In genomic region chr1:165228111-165228655, GRCh38 we compare ENCODE assay signal across 18 cellular contexts.
A peak's percentile ranks its signal among the peaks of the same experiment; 100 is the strongest.
DNase-seq lines count a peak whose midpoint lies in the region; ATAC-seq and TF ChIP-seq lines count a peak whose summit lies in the region.
"Had no signal": no experiment of that assay in that cellular context is flagged by ENCODE, and none has a peak within 500 bp of the region (broad histone marks: within the 10 kb centered on the region; RNA-seq: fewer than 3 reads in every experiment).

No MANE protein-coding gene starts in this region.

- TF ChIP-seq CTCF in GM23338 (conservative IDR thresholded peaks at IDR 0.05; ENCODE audit: low read depth in 2 of 2) (no peak), WTC11 (IDR thresholded peaks at IDR 0.05) (no peak)

- no peaks in the 10 kb centered on the region for H3K36me3 ChIP-seq in GM23338 (ENCODE audit: insufficient read depth)
- H3K36me3 ChIP-seq: BE2C, HAP-1 had no signal

- no peaks in the 10 kb centered on the region for H4K20me1 ChIP-seq in GM23338 (replicated peaks; ENCODE audit: insufficient read depth)

- peak overlapping the region; percentile 23 for H3K27ac ChIP-seq in GM23338 (ENCODE audit: low read depth)

- peaks cover 27% of the 10 kb centered on the region for H3K4me1 Mint-ChIP-seq in GM23338
- peaks cover 26% of the 10 kb centered on the region for H3K4me1 Mint-ChIP-seq in WTC11
- H3K4me1 Mint-ChIP-seq: CD4-positive, CD25-positive, alpha-beta regulatory T cell; CD8-positive, alpha-beta memory T cell had no signal

- no peak overlapping the region for H2AFZ ChIP-seq in GM23338

- no peaks in the 10 kb centered on the region for H3F3A ChIP-seq in GM23338 (replicated peaks; ENCODE audit: low read depth)

- H3K36me3 Mint-ChIP-seq in GM23338 (ENCODE audit: low read depth), result no peaks in the 10 kb centered on the region
- no peaks in the 10 kb centered on the region for H3K36me3 Mint-ChIP-seq in WTC11
- H3K36me3 Mint-ChIP-seq: CD4-positive, CD25-positive, alpha-beta regulatory T cell; CD8-positive, alpha-beta memory T cell had no signal

- no peak overlapping the region for H3K4me3 ChIP-seq in GM23338
- H3K4me3 ChIP-seq: HAP-1, K562 had no signal

- H3K9me3 Mint-ChIP-seq in GM23338, result no peaks in the 10 kb centered on the region
- no peaks in the 10 kb centered on the region for H3K9me3 Mint-ChIP-seq in WTC11

- H3K27ac Mint-ChIP-seq in GM23338 (peak overlapping the region; percentile 32; the same call in 1 of the 2 replicates), WTC11 (no peak overlapping the region)
- H3K27ac Mint-ChIP-seq: CD4-positive, CD25-positive, alpha-beta regulatory T cell; CD8-positive, alpha-beta memory T cell had no signal

- ATAC-seq in GM23338 (peak; percentile 77), WTC11 (peak; percentile 93)

- H3K79me2 ChIP-seq in GM23338 (replicated peaks; ENCODE audit: insufficient read depth), result no peaks in the 10 kb centered on the region

- DNase-seq in NCI-H510A treated with DMSO at 0.1 percent for 48 hours (lab: John Stamatoyannopoulos, UW), result peak; percentile 8
- DNase-seq in NCI-H510A (lab: John Stamatoyannopoulos, UW), result no peak
- peak; percentile 46 for DNase-seq in GM23338 (ENCODE audit: low spot score)
- DNase-seq in WTC11 (ENCODE audit: low spot score), result no peak
- DNase-seq in iPS DF 4.7 (ENCODE audit: extremely low read depth, low spot score), result peak; percentile 22
- no peak for DNase-seq in inferior parietal cortex (ENCODE audit: extremely low spot score)
- DNase-seq in stimulated activated CD4-positive, alpha-beta T cell treated with anti-CD3 and anti-CD28 coated beads, Interleukin-1b, Interleukin-23, amount 100 ng/mL, for 48 hours, result no peak
- DNase-seq: BE2C; C1 segment of cervical spinal cord; CD4-positive, CD25-positive, alpha-beta regulatory T cell; CD8-positive, alpha-beta memory T cell; COR-L47; DMS 273 treated with DMSO at 0.1 percent for 48 hours; DMS79; GDM1; GOT3 had no signal

- POLR2A ChIA-PET in WTC11 (lab: Charles Lee), result no interaction called here

- peak overlapping the region; percentile 27 for H3K4me2 ChIP-seq in GM23338

- CTCF ChIA-PET in WTC11 (lab: Charles Lee), result interaction anchor here (0.6 to 2.4 kb wide), 6 partner anchors 30 to 374 kb away, joined by 3 to 14 read pairs (median 4); no protein-coding TSS in a partner anchor

- peaks cover 17% of the 10 kb centered on the region for H3K27me3 ChIP-seq in GM23338 (ENCODE audit: insufficient read depth)

- H3K27me3 Mint-ChIP-seq in GM23338 (ENCODE audit: insufficient read depth, low read depth, poor library complexity) (peaks cover 12% of the 10 kb centered on the region), WTC11 (ENCODE audit: low read depth) (peaks cover 18% of the 10 kb centered on the region)

- H3K4me1 ChIP-seq in GM23338 (ENCODE audit: insufficient read depth), result peaks cover 15% of the 10 kb centered on the region
- H3K4me1 ChIP-seq: BE2C, HAP-1 had no signal

- no peaks in the 10 kb centered on the region for H3K9me2 ChIP-seq in GM23338 (ENCODE audit: insufficient read depth)

- H3K4me3 Mint-ChIP-seq in GM23338 (no peak overlapping the region), WTC11 (no peak overlapping the region)
- H3K4me3 Mint-ChIP-seq: CD4-positive, CD25-positive, alpha-beta regulatory T cell; CD8-positive, alpha-beta memory T cell had no signal

TF ChIP-seq in GM23338, 12 proteins besides CTCF, POLR2A, EP300 and RAD21 (continues in another document):
- TF ChIP-seq REST (IDR thresholded peaks at IDR 0.05; ENCODE audit: unreplicated experiment), result no peak

TF ChIP-seq in WTC11, 78 proteins besides CTCF, POLR2A, EP300 and RAD21:
- TF ChIP-seq TCF7 (CRISPR knock-in tag; IDR thresholded peaks at IDR 0.05; ENCODE audit: low read depth) (no peak), AFF4 (CRISPR knock-in tag; IDR thresholded peaks at IDR 0.05; ENCODE audit: borderline replicate concordance) (no peak), PREB (CRISPR knock-in tag; IDR thresholded peaks at IDR 0.05; ENCODE audit: borderline replicate concordance) (no peak; the same call in 1 of the 2 replicates), ZNF512 (CRISPR knock-in tag; IDR thresholded peaks at IDR 0.05; ENCODE audit: borderline replicate concordance) (no peak), ATF2 (CRISPR knock-in tag; IDR thresholded peaks at IDR 0.05; ENCODE audit: borderline replicate concordance, low read depth) (no peak), SP1 (CRISPR knock-in tag; conservative IDR thresholded peaks at IDR 0.05) (no peak)

Comparison
In these comparisons a context has a peak if more than half of its experiments do, and no peak if none do; other contexts are left out.
1. DNase-seq: peak in NCI-H510A treated with DMSO at 0.1 percent for 48 hours (single experiment), GM23338 (single experiment) and iPS DF 4.7 (single experiment); none in NCI-H510A (single experiment), WTC11 (single experiment), inferior parietal cortex (single experiment) and stimulated activated CD4-positive, alpha-beta T cell treated with anti-CD3 and anti-CD28 coated beads, Interleukin-1b, Interleukin-23, amount 100 ng/mL, for 48 hours (single experiment).